In the genomic region with DNA sequence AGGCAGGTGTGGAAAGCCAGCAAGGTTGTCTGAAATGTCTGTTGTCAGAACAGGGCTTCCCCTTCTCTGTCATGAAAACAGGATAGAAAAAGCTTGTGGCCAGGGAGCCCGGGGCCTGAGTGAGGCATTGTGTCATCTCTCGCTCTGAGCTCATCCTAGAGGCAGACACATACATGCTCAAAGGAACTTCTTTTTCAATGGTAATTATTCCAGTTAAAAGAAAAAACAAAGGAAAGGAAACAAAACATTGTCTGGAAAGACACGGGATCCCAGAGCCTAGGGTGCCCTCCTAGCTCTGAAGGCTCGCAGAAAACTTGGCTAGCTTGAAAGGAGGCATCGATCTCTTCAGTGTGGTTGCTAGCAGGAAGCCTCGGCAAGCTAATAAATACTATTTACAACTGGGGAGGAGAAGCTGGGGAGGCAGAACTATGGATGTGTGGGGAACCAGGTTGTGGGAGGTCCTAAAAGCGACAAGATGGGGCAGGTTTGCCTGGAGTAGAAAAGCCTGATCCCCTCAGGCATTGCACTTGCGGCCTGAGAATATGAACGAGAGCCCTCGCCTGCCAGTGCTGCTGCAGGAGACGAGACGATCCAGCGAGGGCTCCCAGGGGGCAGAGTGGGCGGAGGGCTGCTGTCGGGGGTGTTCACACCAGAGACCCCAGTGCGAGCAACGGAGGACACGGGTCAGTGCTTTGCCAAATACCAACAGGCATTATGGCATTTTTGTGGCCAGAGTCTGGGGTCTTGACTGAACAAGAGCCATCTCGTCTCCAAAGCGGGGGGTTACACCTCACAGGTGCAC, we compare ENCODE assay signal across 12 cellular contexts. TPM values are rescaled to one million over a fixed set of nuclear protein-coding genes. Genes with fewer than 3 reads are reported as not detected.
A peak's percentile ranks its signal among the peaks of the same experiment; 100 is the strongest.
DNase-seq lines count a peak whose midpoint lies in the region; ATAC-seq and TF ChIP-seq lines count a peak whose summit lies in the region.
"Had no signal": no experiment of that assay in that cellular context is flagged by ENCODE, and none has a peak within 500 bp of the region (broad histone marks: within the 10 kb centered on the region; RNA-seq: fewer than 3 reads in every experiment).

No MANE protein-coding gene starts in this region.

- WGBS in endodermal cell (ENCODE audit: insufficient coverage in 1 of 2, insufficient read length in 1 of 2), 2 experiments: 68 to 83% methylated on average over 9 to 20 of the region's 20 CpGs

- TF ChIP-seq CTCF in endodermal cell (conservative IDR thresholded peaks at IDR 0.05): no peak
- TF ChIP-seq CTCF in progenitor cell of endocrine pancreas (IDR thresholded peaks at IDR 0.05; ENCODE audit: unreplicated experiment): no peak

- H3K27ac ChIP-seq in endodermal cell (ENCODE audit: low read depth, low read length): peak overlapping the region; percentile 74

- H3K9me3 Mint-ChIP-seq in endodermal cell (peaks cover 12% of the 10 kb centered on the region), progenitor cell of endocrine pancreas (ENCODE audit: low read depth) (no peaks in the 10 kb centered on the region)

- peaks cover 49% of the 10 kb centered on the region for H3K4me1 ChIP-seq in ES-I3 (ENCODE audit: insufficient read depth, low read length)
- H3K4me1 ChIP-seq in endodermal cell (ENCODE audit: control insufficient read depth, insufficient read depth, low read length): peaks cover 7% of the 10 kb centered on the region

- H3K36me3 Mint-ChIP-seq in endodermal cell (ENCODE audit: low read depth) (peaks cover 91% of the 10 kb centered on the region), progenitor cell of endocrine pancreas (ENCODE audit: insufficient read depth) (peaks cover 52% of the 10 kb centered on the region)

- H3K4me3 Mint-ChIP-seq in endodermal cell (no peak overlapping the region), progenitor cell of endocrine pancreas (ENCODE audit: low read depth) (no peak overlapping the region)

- no peak overlapping the region for H3K4me3 ChIP-seq in endodermal cell (ENCODE audit: low read length)
- H3K4me3 ChIP-seq: upper lobe of left lung had no signal

- peaks cover 31% of the 10 kb centered on the region for H3K4me1 Mint-ChIP-seq in endodermal cell
- H3K4me1 Mint-ChIP-seq in progenitor cell of endocrine pancreas (ENCODE audit: low read depth): no peaks in the 10 kb centered on the region

- H3K27me3 Mint-ChIP-seq in endodermal cell (ENCODE audit: insufficient read depth): no peaks in the 10 kb centered on the region
- no peaks in the 10 kb centered on the region for H3K27me3 Mint-ChIP-seq in progenitor cell of endocrine pancreas

- peak; percentile 56 for DNase-seq in endodermal cell
- DNase-seq in progenitor cell of endocrine pancreas (ENCODE audit: low spot score, unreplicated experiment): no peak
- no peak for DNase-seq in HK-2 (ENCODE audit: unreplicated experiment)
- no peak for DNase-seq in GDM1 (lab: John Stamatoyannopoulos, UW)
- DNase-seq: activated CD4-positive, CD25-positive, alpha-beta regulatory T cell treated with anti-CD3 and anti-CD28 coated beads, Interleukin-2, amount 50 U/mL, for 72 hours; cortex of kidney; NCI-H69 had no signal

- H3K27me3 ChIP-seq in endodermal cell (ENCODE audit: control insufficient read depth, insufficient read depth, low read length, poor library complexity, severe bottlenecking): no peaks in the 10 kb centered on the region
- H3K27me3 ChIP-seq: upper lobe of left lung had no signal

- H3K27ac Mint-ChIP-seq in endodermal cell (peak overlapping the region; percentile 90), progenitor cell of endocrine pancreas (peak overlapping the region; percentile 16)

- ATAC-seq in HG02642 (IDR thresholded peaks at IDR 0.05; ENCODE audit: poor library complexity, unreplicated experiment) (peak; percentile 45), HG03139 (IDR thresholded peaks at IDR 0.05; ENCODE audit: unreplicated experiment) (no peak), HG02884 (IDR thresholded peaks at IDR 0.05; ENCODE audit: unreplicated experiment) (no peak)

- H3K36me3 ChIP-seq in ES-I3 (ENCODE audit: insufficient read depth, low read length) (peaks cover 33% of the 10 kb centered on the region), endodermal cell (ENCODE audit: control insufficient read depth, insufficient read depth, low read length) (peaks cover 90% of the 10 kb centered on the region)

- H3K9me3 ChIP-seq in ES-I3 (ENCODE audit: control insufficient read depth, insufficient read depth, low read length): peaks cover 13% of the 10 kb centered on the region
- H3K9me3 ChIP-seq in endodermal cell (ENCODE audit: control insufficient read depth, low read length): peaks cover 22% of the 10 kb centered on the region

- H3K9ac ChIP-seq in ES-I3 (ENCODE audit: low read depth, low read length) (peak overlapping the region; percentile 23), endodermal cell (ENCODE audit: extremely low read depth, low read length, poor library complexity, severe bottlenecking) (no peak overlapping the region)

RNA-seq across cellular contexts. Expression of a gene that starts 32.8 kb away (rescaled TPM):
- under 1 TPM; 0.04 to 0.64 TPM for total RNA-seq in endodermal cell
- polyA plus RNA-seq in endodermal cell (2013, experiment 1 of 2): 1.6 TPM
- polyA plus RNA-seq in endodermal cell (2013, experiment 2 of 2): 0.66 TPM
- total RNA-seq in progenitor cell of endocrine pancreas: 0.41 and 0.91 TPM in 2 replicates
